Comparison of ENCODE assay signal across 8 cellular contexts in the genomic region with DNA sequence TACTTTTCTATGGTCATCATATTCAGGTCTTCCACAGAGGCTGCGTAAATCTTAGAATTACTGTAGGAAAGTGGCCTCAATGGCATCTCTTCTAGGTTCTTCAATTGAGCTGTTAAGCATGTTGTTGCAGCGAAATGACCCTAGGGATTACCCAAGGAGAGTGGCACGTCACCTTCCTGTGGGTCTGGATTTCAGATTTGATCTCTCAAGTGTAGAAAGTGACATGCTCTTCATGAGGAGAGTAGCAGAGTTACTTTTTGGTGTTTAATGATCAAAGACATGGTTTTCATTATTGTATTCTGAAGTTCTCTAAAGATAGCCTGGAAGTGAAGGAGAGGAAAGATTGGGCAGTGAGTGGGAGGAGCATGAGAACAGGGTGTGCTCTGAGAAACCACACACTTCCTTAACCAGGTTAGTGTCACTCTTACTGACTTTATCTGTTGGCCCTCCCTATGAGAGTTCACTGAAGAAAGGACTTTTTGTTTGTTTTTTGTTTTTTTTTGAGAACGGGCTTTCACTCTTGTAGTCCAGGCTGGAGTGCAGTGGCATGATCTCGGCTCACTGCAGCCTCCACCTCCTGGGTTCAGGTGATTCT.
DNase-seq lines count a peak whose midpoint lies in the region; ATAC-seq, FAIRE-seq and TF ChIP-seq lines count a peak whose summit lies in the region.

No MANE protein-coding gene starts in this region.

- H3K4me3 ChIP-seq in tibial artery: no peak overlapping the region

- H3K4me3 Mint-ChIP-seq in activated CD4-positive, alpha-beta memory T cell treated with anti-CD3 and anti-CD28 coated beads, Interleukin-2, amount 10 ng/mL, durations not matched to agents 7 days and 5 days: no peak overlapping the region

- H3K27me3 Mint-ChIP-seq in activated CD4-positive, alpha-beta memory T cell treated with anti-CD3 and anti-CD28 coated beads, Interleukin-2, amount 10 ng/mL, durations not matched to agents 7 days and 5 days: no peaks in the 10 kb centered on the region

- peak overlapping the region; percentile 24 for H3K27ac Mint-ChIP-seq in activated CD4-positive, alpha-beta memory T cell treated with anti-CD3 and anti-CD28 coated beads, Interleukin-2, amount 10 ng/mL, durations not matched to agents 7 days and 5 days

- POLR2A ChIA-PET in activated CD4-positive, alpha-beta memory T cell treated with anti-CD3 and anti-CD28 coated beads, Interleukin-2, amount 10 ng/mL, durations not matched to agents 7 days and 5 days (lab: Charles Lee): no interaction called here

- no peak for TF ChIP-seq CTCF in tibial artery (IDR thresholded peaks at IDR 0.05)

- no peak overlapping the region for H3K27ac ChIP-seq in tibial artery

- peaks cover 0 to 12% (median 7%) of the 10 kb centered on the region in 3 donors for H3K36me3 ChIP-seq in tibial artery

- no peak for FAIRE-seq in RCC 7860 (lab: Jason Lieb, UNC)

- H3K9me3 ChIP-seq in tibial artery: no peaks in the 10 kb centered on the region

- no peaks in the 10 kb centered on the region for H3K9me3 Mint-ChIP-seq in activated CD4-positive, alpha-beta memory T cell treated with anti-CD3 and anti-CD28 coated beads, Interleukin-2, amount 10 ng/mL, durations not matched to agents 7 days and 5 days

- peaks cover 24% of the 10 kb centered on the region for H3K4me1 Mint-ChIP-seq in activated CD4-positive, alpha-beta memory T cell treated with anti-CD3 and anti-CD28 coated beads, Interleukin-2, amount 10 ng/mL, durations not matched to agents 7 days and 5 days

- intact Hi-C loops in tibial artery (cut with DNase I; ENCODE audit: low total_unique reads): no loop called here

- CTCF ChIA-PET in activated CD4-positive, alpha-beta memory T cell treated with anti-CD3 and anti-CD28 coated beads, Interleukin-2, amount 10 ng/mL, durations not matched to agents 7 days and 5 days (lab: Charles Lee): no interaction called here

- peaks cover 0 to 7% (median 0%) of the 10 kb centered on the region in 4 donors for H3K4me1 ChIP-seq in tibial artery

- peak; percentile 90 for ATAC-seq in GM19025 (IDR thresholded peaks at IDR 0.05; ENCODE audit: low read depth, unreplicated experiment)
- peak; percentile 86 for ATAC-seq in HG03135 (IDR thresholded peaks at IDR 0.05; ENCODE audit: unreplicated experiment)

- peak; percentile 35 to 47 for DNase-seq in AML-193 (lab: John Stamatoyannopoulos, UW)
- DNase-seq in activated CD4-positive, alpha-beta memory T cell treated with anti-CD3 and anti-CD28 coated beads, Interleukin-2, amount 10 ng/mL, durations not matched to agents 7 days and 5 days: no peak
- DNase-seq in NCI-H526 treated with DMSO at 0.1 percent for 48 hours (lab: John Stamatoyannopoulos, UW): no peak
- no peak for DNase-seq in tibial artery
- no peak for DNase-seq in C1 segment of cervical spinal cord (lab: John Stamatoyannopoulos, UW)
- no peak for DNase-seq in RCC 7860 (ENCODE audit: low spot score)

- H3K27me3 ChIP-seq in tibial artery: no peaks in the 10 kb centered on the region

- H3K36me3 Mint-ChIP-seq in activated CD4-positive, alpha-beta memory T cell treated with anti-CD3 and anti-CD28 coated beads, Interleukin-2, amount 10 ng/mL, durations not matched to agents 7 days and 5 days (ENCODE audit: low read depth): peaks cover 31% of the 10 kb centered on the region

Comparison
In these comparisons a context has a peak if more than half of its experiments do, and no peak if none do; other contexts are left out.
1. DNase-seq: peak in AML-193 (2 of 2); none in activated CD4-positive, alpha-beta memory T cell treated with anti-CD3 and anti-CD28 coated beads, Interleukin-2, amount 10 ng/mL, durations not matched to agents 7 days and 5 days (single experiment), NCI-H526 treated with DMSO at 0.1 percent for 48 hours (single experiment), tibial artery (0 of 2), C1 segment of cervical spinal cord (0 of 14) and RCC 7860 (single experiment).